14 cellular contexts compared by ENCODE assay signal in genomic region chr13:111936267-111936925, GRCh38.
A peak's percentile ranks its signal among the peaks of the same experiment; 100 is the strongest.
DNase-seq lines count a peak whose midpoint lies in the region; TF ChIP-seq lines count a peak whose summit lies in the region.
"Had no signal": no experiment of that assay in that cellular context is flagged by ENCODE, and none has a peak within 500 bp of the region (broad histone marks: within the 10 kb centered on the region; RNA-seq: fewer than 3 reads in every experiment).

No MANE protein-coding gene starts in this region.

- H3K4me3 ChIP-seq in HEK293 (ENCODE audit: low read depth, low read length) (no peak overlapping the region), SJCRH30 (no peak overlapping the region)
- H3K4me3 ChIP-seq: A549, GM12878, GM23248 had no signal

- no CpG with 5 or more reads among the region's 3 CpGs for WGBS in H9 (ENCODE audit: extremely low coverage, insufficient read length, low lambda C conversion rate)

- no peak overlapping the region for H2AK5ac ChIP-seq in H9 (ENCODE audit: insufficient read length, low read length)

- H3K36me3 Mint-ChIP-seq in H9 (ENCODE audit: insufficient read depth in 1 of 3, low read depth in 3 of 3), result peaks cover 0 to 6% (median 5%) of the 10 kb centered on the region in 3 experiments; a peak in 2 of 7 replicates
- no peaks in the 10 kb centered on the region for H3K36me3 Mint-ChIP-seq in type B pancreatic cell
- H3K36me3 Mint-ChIP-seq: CD4-positive, alpha-beta memory T cell had no signal

- CTCF ChIA-PET in HEK293 (lab: Yijun Ruan, JAX), result interaction anchor here (0.7 kb wide), 1 partner anchor 456 kb away, joined by 3 read pairs; no protein-coding TSS in a partner anchor

- H3K27me3 Mint-ChIP-seq in H9 (ENCODE audit: low read depth), result peaks cover 68% of the 10 kb centered on the region
- H3K27me3 Mint-ChIP-seq in type B pancreatic cell, result peaks cover 23% of the 10 kb centered on the region

- no peak overlapping the region for H3T11ph ChIP-seq in H9 (ENCODE audit: low read length)

- H3K23me2 ChIP-seq in H9 (ENCODE audit: insufficient read length, low read depth, low read length, poor library complexity, severe bottlenecking), result no peaks in the 10 kb centered on the region

- H3K4ac ChIP-seq in H9 (ENCODE audit: low read depth, low read length), result no peak overlapping the region

- no peak overlapping the region for H2BK20ac ChIP-seq in H9 (ENCODE audit: low read depth, low read length, poor library complexity, severe bottlenecking)

- no peak overlapping the region for H4K8ac ChIP-seq in H9 (replicated peaks; ENCODE audit: insufficient read length, low read depth, low read length)

- peaks cover 16 to 19% of the 10 kb centered on the region in 2 experiments for H3K4me1 Mint-ChIP-seq in H9
- no peaks in the 10 kb centered on the region for H3K4me1 Mint-ChIP-seq in type B pancreatic cell (ENCODE audit: unreplicated experiment)
- H3K4me1 Mint-ChIP-seq: CD4-positive, alpha-beta memory T cell had no signal

- H3K27ac Mint-ChIP-seq in H9 (no peak overlapping the region), type B pancreatic cell (no peak overlapping the region)
- H3K27ac Mint-ChIP-seq: CD4-positive, alpha-beta memory T cell had no signal

- H3K56ac ChIP-seq in H9 (ENCODE audit: insufficient read length, low read depth, low read length), result no peak overlapping the region

- no peak overlapping the region for H3K14ac ChIP-seq in H9 (ENCODE audit: insufficient read depth, low read length)

- H3K27me3 ChIP-seq in H9 (ENCODE audit: insufficient read depth, low read length) (no peaks in the 10 kb centered on the region), SJCRH30 (0 out of 2 replicates have a peak, but pooled peaks cover 2% of the 10 kb centered on the region)

- no peaks in the 10 kb centered on the region for H3K79me1 ChIP-seq in H9 (ENCODE audit: insufficient read depth, low read depth, low read length, poor library complexity, severe bottlenecking)

- no peak overlapping the region for H2BK5ac ChIP-seq in H9 (ENCODE audit: insufficient read length, low read length)

- H3K23ac ChIP-seq in H9 (ENCODE audit: insufficient read length, low read depth, low read length), result no peak overlapping the region

- H3K9ac ChIP-seq in H9 (ENCODE audit: extremely low read depth, insufficient read length, low read length), result no peak overlapping the region
- H3K9ac ChIP-seq: GM23248 had no signal

- no peak overlapping the region for H3K4me3 Mint-ChIP-seq in H9
- no peak overlapping the region for H3K4me3 Mint-ChIP-seq in type B pancreatic cell
- H3K4me3 Mint-ChIP-seq: CD4-positive, alpha-beta memory T cell had no signal

- no peak overlapping the region for H2BK120ac ChIP-seq in H9 (ENCODE audit: low read depth, low read length, poor library complexity, severe bottlenecking)

- H2AFZ ChIP-seq in H9 (ENCODE audit: low read length), result no peak overlapping the region
- H2AFZ ChIP-seq: GM23248 had no signal

- H2BK12ac ChIP-seq in H9 (ENCODE audit: insufficient read length, low read depth, low read length), result no peak overlapping the region

- H3K27ac ChIP-seq in H9 (ENCODE audit: insufficient read length, low read depth, low read length), result no peak overlapping the region
- H3K27ac ChIP-seq in HEK293 (ENCODE audit: extremely low read depth, low read depth, low read length), result no peak overlapping the region
- no peak overlapping the region for H3K27ac ChIP-seq in SJCRH30
- H3K27ac ChIP-seq: A549, C4-2B, GM23248 had no signal

- DNase-seq in H9 (peak; percentile 14), islet precursor cell (peak; percentile 17), type B pancreatic cell (ENCODE audit: extremely low spot score, unreplicated experiment) (peak; percentile 31), SJCRH30 (no peak), anterior cingulate cortex (lab: John Stamatoyannopoulos, UW) (no peak)
- no peak for DNase-seq in NK-92 treated with Interleukin-12 subunit alpha and Interleukin-12 subunit beta, amount 100 ng/mL, for 24 hours (lab: John Stamatoyannopoulos, UW)
- DNase-seq: BE2C; CD4-positive, alpha-beta memory T cell; DMS79; GM23248 had no signal

- no peaks in the 10 kb centered on the region for H3K36me3 ChIP-seq in HEK293 (ENCODE audit: control insufficient read depth in 2 of 2, insufficient read depth in 1 of 2, low read length in 2 of 2)
- H3K36me3 ChIP-seq in SJCRH30, result no peaks in the 10 kb centered on the region
- H3K36me3 ChIP-seq: BE2C had no signal

- H3K9me3 ChIP-seq in H9 (ENCODE audit: control insufficient read depth, low read depth, low read length) (no peaks in the 10 kb centered on the region), HEK293 (ENCODE audit: control insufficient read depth, insufficient read depth, low read depth, low read length) (no peaks in the 10 kb centered on the region), SJCRH30 (replicated peaks) (no peaks in the 10 kb centered on the region)
- H3K9me3 ChIP-seq: A549, BE2C had no signal

- TF ChIP-seq CTCF in H9 (conservative IDR thresholded peaks at IDR 0.05) (no peak), HEK293 (tag by site-specific recombination; IDR thresholded peaks at IDR 0.05) (no peak), type B pancreatic cell (conservative IDR thresholded peaks at IDR 0.05) (no peak)

- H3K79me2 ChIP-seq in H9 (ENCODE audit: insufficient read depth, low read length), result no peaks in the 10 kb centered on the region

- H4K5ac ChIP-seq in H9 (ENCODE audit: insufficient read length, low read depth, low read length), result no peak overlapping the region

- no peak overlapping the region for H3K18ac ChIP-seq in H9 (ENCODE audit: insufficient read length, low read depth, low read length)

- H3K4me1 ChIP-seq in H9 (ENCODE audit: insufficient read depth, low read length), result no peaks in the 10 kb centered on the region
- no peaks in the 10 kb centered on the region for H3K4me1 ChIP-seq in HEK293 (ENCODE audit: control insufficient read depth, insufficient read depth, low read length)
- H3K4me1 ChIP-seq in SJCRH30, result no peaks in the 10 kb centered on the region
- H3K4me1 ChIP-seq: A549, BE2C had no signal

- peaks cover 14 to 22% of the 10 kb centered on the region in 2 experiments for H3K9me3 Mint-ChIP-seq in H9
- peaks cover 4% of the 10 kb centered on the region for H3K9me3 Mint-ChIP-seq in type B pancreatic cell

- no peaks in the 10 kb centered on the region for H4K20me1 ChIP-seq in H9 (ENCODE audit: control insufficient read depth, insufficient read depth, insufficient read length)

- no peak overlapping the region for H2BK15ac ChIP-seq in H9 (ENCODE audit: low read depth, low read length)

- POLR2A ChIA-PET in HEK293 (lab: Yijun Ruan, JAX), result no interaction called here

- H3K4me2 ChIP-seq in H9 (ENCODE audit: insufficient read depth, insufficient read length, low read length), result no peak overlapping the region
- H3K4me2 ChIP-seq: A549 had no signal

- H4K91ac ChIP-seq in H9 (ENCODE audit: insufficient read length, low read depth, low read length), result no peak overlapping the region

TF ChIP-seq in HEK293, 187 proteins besides CTCF, POLR2A, EP300 and RAD21:
- TF ChIP-seq ZNF585B (tag by site-specific recombination; IDR thresholded peaks at IDR 0.05) (no peak), ZNF610 (tag by site-specific recombination; IDR thresholded peaks at IDR 0.05; ENCODE audit: borderline replicate concordance) (no peak), SCRT2 (tag by site-specific recombination; IDR thresholded peaks at IDR 0.05) (peak; percentile 44)

Comparison
In these comparisons a context has a peak if more than half of its experiments do, and no peak if none do; other contexts are left out.
1. DNase-seq: peak in H9 (single experiment), islet precursor cell (single experiment) and type B pancreatic cell (single experiment); none in SJCRH30 (0 of 2), anterior cingulate cortex (0 of 58) and NK-92 treated with Interleukin-12 subunit alpha and Interleukin-12 subunit beta, amount 100 ng/mL, for 24 hours (single experiment).